Comparison of ENCODE assay signal across 18 cellular contexts in genomic region chr1:198939286-198939685, GRCh38.
"Had no signal": no experiment of that assay in that cellular context is flagged by ENCODE, and none has a peak within 500 bp of the region (broad histone marks: within the 10 kb centered on the region; RNA-seq: fewer than 3 reads in every experiment).

No MANE protein-coding gene starts in this region.

- H3K4me3 ChIP-seq: body of pancreas, lower lobe of right lung, spleen, testis, upper lobe of left lung had no signal

- H3K36me3 ChIP-seq: lower lobe of right lung, spleen, upper lobe of left lung had no signal

- H3K27ac ChIP-seq: body of pancreas, epithelial cell of prostate, foreskin keratinocyte, lower lobe of right lung, spleen, testis, upper lobe of left lung had no signal

- ATAC-seq: body of pancreas; foreskin keratinocyte; lower lobe of right lung; stimulated activated memory B cell treated with anti-CD40 and anti-IgM and Interleukin-4, amounts not matched to agents 10 μg/mL and 1 μg/mL and 100 μg/mL, for 72 hours had no signal

- H3K27me3 ChIP-seq: body of pancreas, foreskin keratinocyte, spleen, testis, upper lobe of left lung had no signal

- DNase-seq: activated CD4-positive, alpha-beta memory T cell treated with anti-CD3 and anti-CD28 coated beads, Interleukin-2, amount 10 ng/mL, durations not matched to agents 7 days and 5 days; activated CD4-positive, alpha-beta T cell treated with anti-CD3 and anti-CD28 coated beads for 48 hours; activated CD4-positive, CD25-positive, alpha-beta regulatory T cell; activated naive CD4-positive, alpha-beta T cell treated with anti-CD3 and anti-CD28 coated beads for 36 hours; activated T-cell treated with anti-CD3 and anti-CD28 coated beads, Interleukin-2, amount 50 U/mL, for 24 hours; body of pancreas; foreskin keratinocyte; lower lobe of right lung; midbrain; retina; spleen; stimulated activated CD4-positive, alpha-beta T cell treated with anti-CD3 and anti-CD28 coated beads, Interleukin-4, amount 100 ng/mL, for 4 hours; T-helper 9 cell; testis; upper lobe of left lung had no signal

- FAIRE-seq: keratinocyte had no signal

- H3K9me3 ChIP-seq: body of pancreas, lower lobe of right lung, testis, upper lobe of left lung had no signal
